ENCODE assay signal across 1 cellular context in the genomic region with DNA sequence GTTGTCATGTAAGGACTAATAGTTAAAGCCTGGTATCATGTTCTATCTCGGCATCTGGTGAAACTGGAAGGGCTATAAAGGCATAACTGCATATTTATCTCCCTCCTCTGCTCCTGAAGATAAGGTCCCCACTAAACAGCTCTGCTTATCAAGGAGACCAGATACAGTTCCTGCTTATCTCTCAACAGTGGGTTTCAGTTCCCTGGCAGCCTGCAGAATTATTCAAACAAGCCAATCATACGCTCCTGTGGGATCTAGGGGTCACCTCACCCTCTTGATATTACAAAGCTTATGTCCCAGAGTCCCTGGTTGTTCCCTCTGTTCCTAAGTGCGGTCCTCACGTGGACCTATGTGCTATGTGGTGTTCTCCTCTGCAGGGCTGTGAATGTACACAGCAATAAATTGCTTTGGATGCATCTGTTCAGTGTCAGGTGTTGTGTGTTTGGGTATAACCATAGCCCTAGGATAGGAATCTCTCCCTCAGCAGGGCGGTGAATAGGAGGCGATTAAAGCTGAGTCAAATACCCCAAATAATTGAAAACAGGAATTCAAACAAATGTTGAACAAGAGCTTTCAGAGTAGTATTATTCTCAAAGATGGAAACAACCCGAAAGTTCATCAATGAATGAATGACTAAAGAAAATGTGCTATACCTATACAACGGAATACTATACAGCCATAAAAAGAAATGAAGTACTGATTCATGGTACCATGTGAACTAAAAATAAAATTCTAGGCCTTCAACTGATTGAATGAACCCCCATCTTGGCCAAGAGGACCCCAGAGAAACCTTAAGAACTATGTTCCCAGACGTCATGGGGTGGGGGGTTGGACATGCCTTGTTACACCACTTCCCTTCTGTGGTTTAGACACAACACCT.
TF ChIP-seq lines count a peak whose summit lies in the region.

No MANE protein-coding gene starts in this region.

TF ChIP-seq in K562, 482 proteins besides CTCF, POLR2A, EP300 and RAD21 (continued from another document and continues in another):
- TF ChIP-seq ZNF764 (CRISPR knock-in tag; IDR thresholded peaks at IDR 0.05; ENCODE audit: low read depth) (no peak), NONO (IDR thresholded peaks at IDR 0.05; ENCODE audit: low read depth in 2 of 2, low read length in 1 of 2) (peak in 1 of 2 experiments; percentile 91; a peak in 2 of 4 replicates), ZNF217 (CRISPR knock-in tag; IDR thresholded peaks at IDR 0.05) (no peak), KDM4B (IDR thresholded peaks at IDR 0.05; ENCODE audit: borderline replicate concordance in 2 of 2, low read depth in 1 of 2) (no peak), NCOR1 (IDR thresholded peaks at IDR 0.05) (peak; percentile 99), MTF1 (CRISPR knock-in tag; IDR thresholded peaks at IDR 0.05; ENCODE audit: borderline replicate concordance) (no peak), ZC3H4 (CRISPR knock-in tag; IDR thresholded peaks at IDR 0.05; ENCODE audit: borderline replicate concordance) (no peak), PRMT5 (CRISPR knock-in tag; IDR thresholded peaks at IDR 0.05) (no peak), NR2C2 (CRISPR knock-in tag; IDR thresholded peaks at IDR 0.05) (no peak), NR2C2 (tag; IDR thresholded peaks at IDR 0.05) (peak; percentile 76), TAF7 (tag; IDR thresholded peaks at IDR 0.05) (no peak), CHD1 (IDR thresholded peaks at IDR 0.05; ENCODE audit: low read length) (no peak), FOXJ3 (CRISPR knock-in tag; IDR thresholded peaks at IDR 0.05) (no peak), GABPA (tag; conservative IDR thresholded peaks at IDR 0.05; ENCODE audit: low read depth) (peak; percentile 39; the same call in 1 of the 2 replicates), MCM3 (IDR thresholded peaks at IDR 0.05) (no peak), FOS (IDR thresholded peaks at IDR 0.05; ENCODE audit: extremely low read depth, insufficient read length) (no peak), ZNF561 (CRISPR knock-in tag; conservative IDR thresholded peaks at IDR 0.05) (no peak), XRCC4 (IDR thresholded peaks at IDR 0.05; ENCODE audit: extremely low read depth, insufficient read depth, insufficient read length) (no peak), ZNF551 (CRISPR knock-in tag; IDR thresholded peaks at IDR 0.05) (no peak), FOXP1 (CRISPR knock-in tag; IDR thresholded peaks at IDR 0.05) (no peak), NFRKB (IDR thresholded peaks at IDR 0.05; ENCODE audit: low read depth) (no peak), POLR3G (IDR thresholded peaks at IDR 0.05; ENCODE audit: extremely low read depth, insufficient read length, insufficient replicate concordance) (no peak), RFX5 (IDR thresholded peaks at IDR 0.05; ENCODE audit: low read depth, low read length) (no peak), MAFK (IDR thresholded peaks at IDR 0.05; ENCODE audit: low read length) (no peak), ZNF586 (CRISPR knock-in tag; conservative IDR thresholded peaks at IDR 0.05) (no peak), ZFP30 (CRISPR knock-in tag; IDR thresholded peaks at IDR 0.05; ENCODE audit: borderline replicate concordance) (no peak), BACH1 (tag; IDR thresholded peaks at IDR 0.05) (peak; percentile 87), ZFX (CRISPR knock-in tag; IDR thresholded peaks at IDR 0.05) (no peak)
- TF ChIP-seq, protein P1, sequence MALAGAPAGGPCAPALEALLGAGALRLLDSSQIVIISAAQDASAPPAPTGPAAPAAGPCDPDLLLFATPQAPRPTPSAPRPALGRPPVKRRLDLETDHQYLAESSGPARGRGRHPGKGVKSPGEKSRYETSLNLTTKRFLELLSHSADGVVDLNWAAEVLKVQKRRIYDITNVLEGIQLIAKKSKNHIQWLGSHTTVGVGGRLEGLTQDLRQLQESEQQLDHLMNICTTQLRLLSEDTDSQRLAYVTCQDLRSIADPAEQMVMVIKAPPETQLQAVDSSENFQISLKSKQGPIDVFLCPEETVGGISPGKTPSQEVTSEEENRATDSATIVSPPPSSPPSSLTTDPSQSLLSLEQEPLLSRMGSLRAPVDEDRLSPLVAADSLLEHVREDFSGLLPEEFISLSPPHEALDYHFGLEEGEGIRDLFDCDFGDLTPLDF (CRISPR knock-in tag; IDR thresholded peaks at IDR 0.05), result no peak
- TF ChIP-seq, protein P2, sequence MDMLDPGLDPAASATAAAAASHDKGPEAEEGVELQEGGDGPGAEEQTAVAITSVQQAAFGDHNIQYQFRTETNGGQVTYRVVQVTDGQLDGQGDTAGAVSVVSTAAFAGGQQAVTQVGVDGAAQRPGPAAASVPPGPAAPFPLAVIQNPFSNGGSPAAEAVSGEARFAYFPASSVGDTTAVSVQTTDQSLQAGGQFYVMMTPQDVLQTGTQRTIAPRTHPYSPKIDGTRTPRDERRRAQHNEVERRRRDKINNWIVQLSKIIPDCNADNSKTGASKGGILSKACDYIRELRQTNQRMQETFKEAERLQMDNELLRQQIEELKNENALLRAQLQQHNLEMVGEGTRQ (CRISPR knock-in tag; IDR thresholded peaks at IDR 0.05), result no peak
- TF ChIP-seq, protein P3, sequence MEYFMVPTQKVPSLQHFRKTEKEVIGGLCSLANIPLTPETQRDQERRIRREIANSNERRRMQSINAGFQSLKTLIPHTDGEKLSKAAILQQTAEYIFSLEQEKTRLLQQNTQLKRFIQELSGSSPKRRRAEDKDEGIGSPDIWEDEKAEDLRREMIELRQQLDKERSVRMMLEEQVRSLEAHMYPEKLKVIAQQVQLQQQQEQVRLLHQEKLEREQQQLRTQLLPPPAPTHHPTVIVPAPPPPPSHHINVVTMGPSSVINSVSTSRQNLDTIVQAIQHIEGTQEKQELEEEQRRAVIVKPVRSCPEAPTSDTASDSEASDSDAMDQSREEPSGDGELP (CRISPR knock-in tag; IDR thresholded peaks at IDR 0.05; ENCODE audit: borderline replicate concordance), result peak; percentile 53; the same call in 1 of the 2 replicates
- TF ChIP-seq, protein P4, sequence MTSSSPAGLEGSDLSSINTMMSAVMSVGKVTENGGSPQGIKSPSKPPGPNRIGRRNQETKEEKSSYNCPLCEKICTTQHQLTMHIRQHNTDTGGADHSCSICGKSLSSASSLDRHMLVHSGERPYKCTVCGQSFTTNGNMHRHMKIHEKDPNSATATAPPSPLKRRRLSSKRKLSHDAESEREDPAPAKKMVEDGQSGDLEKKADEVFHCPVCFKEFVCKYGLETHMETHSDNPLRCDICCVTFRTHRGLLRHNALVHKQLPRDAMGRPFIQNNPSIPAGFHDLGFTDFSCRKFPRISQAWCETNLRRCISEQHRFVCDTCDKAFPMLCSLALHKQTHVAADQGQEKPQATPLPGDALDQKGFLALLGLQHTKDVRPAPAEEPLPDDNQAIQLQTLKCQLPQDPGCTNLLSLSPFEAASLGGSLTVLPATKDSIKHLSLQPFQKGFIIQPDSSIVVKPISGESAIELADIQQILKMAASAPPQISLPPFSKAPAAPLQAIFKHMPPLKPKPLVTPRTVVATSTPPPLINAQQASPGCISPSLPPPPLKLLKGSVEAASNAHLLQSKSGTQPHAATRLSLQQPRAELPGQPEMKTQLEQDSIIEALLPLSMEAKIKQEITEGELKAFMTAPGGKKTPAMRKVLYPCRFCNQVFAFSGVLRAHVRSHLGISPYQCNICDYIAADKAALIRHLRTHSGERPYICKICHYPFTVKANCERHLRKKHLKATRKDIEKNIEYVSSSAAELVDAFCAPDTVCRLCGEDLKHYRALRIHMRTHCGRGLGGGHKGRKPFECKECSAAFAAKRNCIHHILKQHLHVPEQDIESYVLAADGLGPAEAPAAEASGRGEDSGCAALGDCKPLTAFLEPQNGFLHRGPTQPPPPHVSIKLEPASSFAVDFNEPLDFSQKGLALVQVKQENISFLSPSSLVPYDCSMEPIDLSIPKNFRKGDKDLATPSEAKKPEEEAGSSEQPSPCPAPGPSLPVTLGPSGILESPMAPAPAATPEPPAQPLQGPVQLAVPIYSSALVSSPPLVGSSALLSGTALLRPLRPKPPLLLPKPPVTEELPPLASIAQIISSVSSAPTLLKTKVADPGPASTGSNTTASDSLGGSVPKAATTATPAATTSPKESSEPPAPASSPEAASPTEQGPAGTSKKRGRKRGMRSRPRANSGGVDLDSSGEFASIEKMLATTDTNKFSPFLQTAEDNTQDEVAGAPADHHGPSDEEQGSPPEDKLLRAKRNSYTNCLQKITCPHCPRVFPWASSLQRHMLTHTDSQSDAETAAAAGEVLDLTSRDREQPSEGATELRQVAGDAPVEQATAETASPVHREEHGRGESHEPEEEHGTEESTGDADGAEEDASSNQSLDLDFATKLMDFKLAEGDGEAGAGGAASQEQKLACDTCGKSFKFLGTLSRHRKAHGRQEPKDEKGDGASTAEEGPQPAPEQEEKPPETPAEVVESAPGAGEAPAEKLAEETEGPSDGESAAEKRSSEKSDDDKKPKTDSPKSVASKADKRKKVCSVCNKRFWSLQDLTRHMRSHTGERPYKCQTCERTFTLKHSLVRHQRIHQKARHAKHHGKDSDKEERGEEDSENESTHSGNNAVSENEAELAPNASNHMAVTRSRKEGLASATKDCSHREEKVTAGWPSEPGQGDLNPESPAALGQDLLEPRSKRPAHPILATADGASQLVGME (CRISPR knock-in tag; IDR thresholded peaks at IDR 0.05), result no peak
- TF ChIP-seq, protein P5, sequence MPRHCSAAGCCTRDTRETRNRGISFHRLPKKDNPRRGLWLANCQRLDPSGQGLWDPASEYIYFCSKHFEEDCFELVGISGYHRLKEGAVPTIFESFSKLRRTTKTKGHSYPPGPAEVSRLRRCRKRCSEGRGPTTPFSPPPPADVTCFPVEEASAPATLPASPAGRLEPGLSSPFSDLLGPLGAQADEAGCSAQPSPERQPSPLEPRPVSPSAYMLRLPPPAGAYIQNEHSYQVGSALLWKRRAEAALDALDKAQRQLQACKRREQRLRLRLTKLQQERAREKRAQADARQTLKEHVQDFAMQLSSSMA (CRISPR knock-in tag; IDR thresholded peaks at IDR 0.05), result no peak
- TF ChIP-seq, protein P6, sequence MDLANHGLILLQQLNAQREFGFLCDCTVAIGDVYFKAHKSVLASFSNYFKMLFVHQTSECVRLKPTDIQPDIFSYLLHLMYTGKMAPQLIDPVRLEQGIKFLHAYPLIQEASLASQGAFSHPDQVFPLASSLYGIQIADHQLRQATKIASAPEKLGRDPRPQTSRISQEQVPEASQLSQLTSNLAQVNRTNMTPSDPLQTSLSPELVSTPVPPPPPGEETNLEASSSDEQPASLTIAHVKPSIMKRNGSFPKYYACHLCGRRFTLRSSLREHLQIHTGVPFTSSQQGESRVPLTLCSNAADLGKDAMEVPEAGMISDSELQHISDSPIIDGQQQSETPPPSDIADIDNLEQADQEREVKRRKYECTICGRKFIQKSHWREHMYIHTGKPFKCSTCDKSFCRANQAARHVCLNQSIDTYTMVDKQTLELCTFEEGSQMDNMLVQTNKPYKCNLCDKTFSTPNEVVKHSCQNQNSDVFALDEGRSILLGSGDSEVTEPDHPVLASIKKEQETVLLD (IDR thresholded peaks at IDR 0.05), result peak; percentile 61; the same call in 1 of the 2 replicates
- TF ChIP-seq, protein P7, sequence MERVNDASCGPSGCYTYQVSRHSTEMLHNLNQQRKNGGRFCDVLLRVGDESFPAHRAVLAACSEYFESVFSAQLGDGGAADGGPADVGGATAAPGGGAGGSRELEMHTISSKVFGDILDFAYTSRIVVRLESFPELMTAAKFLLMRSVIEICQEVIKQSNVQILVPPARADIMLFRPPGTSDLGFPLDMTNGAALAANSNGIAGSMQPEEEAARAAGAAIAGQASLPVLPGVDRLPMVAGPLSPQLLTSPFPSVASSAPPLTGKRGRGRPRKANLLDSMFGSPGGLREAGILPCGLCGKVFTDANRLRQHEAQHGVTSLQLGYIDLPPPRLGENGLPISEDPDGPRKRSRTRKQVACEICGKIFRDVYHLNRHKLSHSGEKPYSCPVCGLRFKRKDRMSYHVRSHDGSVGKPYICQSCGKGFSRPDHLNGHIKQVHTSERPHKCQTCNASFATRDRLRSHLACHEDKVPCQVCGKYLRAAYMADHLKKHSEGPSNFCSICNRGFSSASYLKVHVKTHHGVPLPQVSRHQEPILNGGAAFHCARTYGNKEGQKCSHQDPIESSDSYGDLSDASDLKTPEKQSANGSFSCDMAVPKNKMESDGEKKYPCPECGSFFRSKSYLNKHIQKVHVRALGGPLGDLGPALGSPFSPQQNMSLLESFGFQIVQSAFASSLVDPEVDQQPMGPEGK (CRISPR knock-in tag; IDR thresholded peaks at IDR 0.05; ENCODE audit: borderline replicate concordance), result no peak
- TF ChIP-seq, protein P8, sequence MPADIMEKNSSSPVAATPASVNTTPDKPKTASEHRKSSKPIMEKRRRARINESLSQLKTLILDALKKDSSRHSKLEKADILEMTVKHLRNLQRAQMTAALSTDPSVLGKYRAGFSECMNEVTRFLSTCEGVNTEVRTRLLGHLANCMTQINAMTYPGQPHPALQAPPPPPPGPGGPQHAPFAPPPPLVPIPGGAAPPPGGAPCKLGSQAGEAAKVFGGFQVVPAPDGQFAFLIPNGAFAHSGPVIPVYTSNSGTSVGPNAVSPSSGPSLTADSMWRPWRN (IDR thresholded peaks at IDR 0.05; ENCODE audit: low read depth), result peak; percentile 94
